1 cellular context compared by ENCODE assay signal in genomic region chr5:892390-893136, GRCh38.
TF ChIP-seq lines count a peak whose summit lies in the region.

Gene BRD9 (minus strand): TSS chr5:892801. CDS start chr5:892657, 144 bp downstream.
Gene TRIP13 (plus strand): TSS chr5:892884. CDS start chr5:892999, 115 bp downstream.

TF ChIP-seq in HepG2, 621 proteins besides CTCF, POLR2A, EP300 and RAD21 (continued from another document and continues in another):
- TF ChIP-seq CHD4 (IDR thresholded peaks at IDR 0.05; ENCODE audit: borderline replicate concordance, low read length) (no peak), ZNF709 (CRISPR knock-in tag; IDR thresholded peaks at IDR 0.05) (peak; percentile 45; the same call in 1 of the 2 replicates), HDAC6 (IDR thresholded peaks at IDR 0.05; ENCODE audit: low read depth, low read length) (no peak), HNF4A (CRISPR knock-in tag; IDR thresholded peaks at IDR 0.05) (no peak), THAP8 (CRISPR knock-in tag; IDR thresholded peaks at IDR 0.05; ENCODE audit: borderline replicate concordance) (no peak), ZBTB43 (CRISPR knock-in tag; conservative IDR thresholded peaks at IDR 0.05) (0 out of 2 replicates have a peak, but pooled peaks have one; percentile 32), ZNF232 (CRISPR knock-in tag; IDR thresholded peaks at IDR 0.05; ENCODE audit: borderline replicate concordance) (0 out of 2 replicates have a peak, but pooled peaks have one; percentile 13), CBFB (CRISPR knock-in tag; IDR thresholded peaks at IDR 0.05) (peak; percentile 83), TBP (CRISPR knock-in tag; IDR thresholded peaks at IDR 0.05) (no peak), SAFB2 (CRISPR knock-in tag; IDR thresholded peaks at IDR 0.05; ENCODE audit: borderline replicate concordance, low read depth) (no peak; the same call in 1 of the 2 replicates), BCL3 (CRISPR knock-in tag; IDR thresholded peaks at IDR 0.05) (no peak), ZIK1 (CRISPR knock-in tag; IDR thresholded peaks at IDR 0.05; ENCODE audit: borderline replicate concordance, low read depth) (0 out of 2 replicates have a peak, but pooled peaks have one; percentile 38), UBTF (CRISPR knock-in tag; IDR thresholded peaks at IDR 0.05) (peak; percentile 44; the same call in 1 of the 2 replicates), TRIM24 (CRISPR knock-in tag; IDR thresholded peaks at IDR 0.05) (no peak), ZMAT3 (CRISPR knock-in tag; conservative IDR thresholded peaks at IDR 0.05) (peak; percentile 77; the same call in 1 of the 2 replicates), ZNF18 (CRISPR knock-in tag; IDR thresholded peaks at IDR 0.05; ENCODE audit: insufficient replicate concordance) (peak; percentile 54), MED8 (CRISPR knock-in tag; IDR thresholded peaks at IDR 0.05; ENCODE audit: insufficient replicate concordance) (peak; percentile 18), PTBP1 (IDR thresholded peaks at IDR 0.05; ENCODE audit: low read depth, low read length, poor library complexity, severe bottlenecking) (no peak), AGO1 (IDR thresholded peaks at IDR 0.05; ENCODE audit: low read depth, low read length, poor library complexity, severe bottlenecking) (no peak), ZNF879 (CRISPR knock-in tag; IDR thresholded peaks at IDR 0.05) (no peak), KDM6A (CRISPR knock-in tag; IDR thresholded peaks at IDR 0.05; ENCODE audit: low read depth) (no peak), TCF7L2 (IDR thresholded peaks at IDR 0.05; ENCODE audit: low read depth, low read length) (no peak), ZNF10 (CRISPR knock-in tag; IDR thresholded peaks at IDR 0.05; ENCODE audit: borderline replicate concordance, low read depth) (no peak), ZFX (CRISPR knock-in tag; IDR thresholded peaks at IDR 0.05; ENCODE audit: low read depth) (peak; percentile 92), NAIF1 (CRISPR knock-in tag; IDR thresholded peaks at IDR 0.05; ENCODE audit: borderline replicate concordance) (no peak), NFIB (CRISPR knock-in tag; IDR thresholded peaks at IDR 0.05; ENCODE audit: borderline replicate concordance) (no peak), FOXA3 (CRISPR knock-in tag; IDR thresholded peaks at IDR 0.05) (no peak), SATB2 (CRISPR knock-in tag; IDR thresholded peaks at IDR 0.05) (0 out of 2 replicates have a peak, but pooled peaks have one; percentile 29), EZH2 (conservative IDR thresholded peaks at IDR 0.05; ENCODE audit: low read depth, low read length) (no peak), JUN (CRISPR knock-in tag; IDR thresholded peaks at IDR 0.05) (no peak), BCLAF1 (IDR thresholded peaks at IDR 0.05) (no peak), ZNF333 (CRISPR knock-in tag; IDR thresholded peaks at IDR 0.05; ENCODE audit: borderline replicate concordance) (no peak; the same call in 1 of the 2 replicates), ATF5 (CRISPR knock-in tag; IDR thresholded peaks at IDR 0.05; ENCODE audit: low read depth) (no peak), ARID5B (CRISPR knock-in tag; IDR thresholded peaks at IDR 0.05) (0 out of 2 replicates have a peak, but pooled peaks have one; percentile 7), ZSCAN5A (CRISPR knock-in tag; IDR thresholded peaks at IDR 0.05; ENCODE audit: borderline replicate concordance) (no peak), STAT5B (CRISPR knock-in tag; IDR thresholded peaks at IDR 0.05) (no peak), TFDP2 (CRISPR knock-in tag; IDR thresholded peaks at IDR 0.05) (peak; percentile 98), ZSCAN25 (CRISPR knock-in tag; IDR thresholded peaks at IDR 0.05) (no peak), GTF2F1 (IDR thresholded peaks at IDR 0.05; ENCODE audit: low read length) (no peak), HMG20A (CRISPR knock-in tag; IDR thresholded peaks at IDR 0.05; ENCODE audit: borderline replicate concordance) (no peak), TOE1 (CRISPR knock-in tag; IDR thresholded peaks at IDR 0.05) (no peak), CENPBD1 (CRISPR knock-in tag; IDR thresholded peaks at IDR 0.05; ENCODE audit: borderline replicate concordance, low read depth) (no peak), SMAD9 (CRISPR knock-in tag; IDR thresholded peaks at IDR 0.05) (no peak), KDM5B (CRISPR knock-in tag; IDR thresholded peaks at IDR 0.05; ENCODE audit: borderline replicate concordance) (peak; percentile 33; the same call in 1 of the 2 replicates), ZNF776 (CRISPR knock-in tag; IDR thresholded peaks at IDR 0.05) (peak; percentile 83; the same call in 1 of the 2 replicates), ZNF605 (CRISPR knock-in tag; IDR thresholded peaks at IDR 0.05) (no peak)
